ENCODE assay signal across 9 cellular contexts in genomic region chr21:37435120-37435519, GRCh38.
A peak's percentile ranks its signal among the peaks of the same experiment; 100 is the strongest.
DNase-seq lines count a peak whose midpoint lies in the region; ATAC-seq and TF ChIP-seq lines count a peak whose summit lies in the region.
"Had no signal": no experiment of that assay in that cellular context is flagged by ENCODE, and none has a peak within 500 bp of the region (broad histone marks: within the 10 kb centered on the region; RNA-seq: fewer than 3 reads in every experiment).

No MANE protein-coding gene starts in this region.

- H3K27ac ChIP-seq in heart left ventricle: peak overlapping the region in 10 of 12 donors; percentile 25 to 67 (median 54)
- peak overlapping the region; percentile 84 for H3K27ac ChIP-seq in psoas muscle
- H3K27ac ChIP-seq: HL-60 had no signal

- WGBS in heart left ventricle, 4 donors: 3 to 5% (median 5%) methylated on average over 6 of the region's 6 CpGs
- 2 to 8% (median 3%) methylated on average over 6 of the region's 6 CpGs for WGBS in psoas muscle, 3 donors

- H3K36me3 ChIP-seq in heart left ventricle (peaks cover 0 to 12% (median 0%) of the 10 kb centered on the region in 9 donors), psoas muscle (ENCODE audit: insufficient read depth in 1 of 2, low read depth in 1 of 2) (no peaks in the 10 kb centered on the region)

- ATAC-seq in HG02938 (IDR thresholded peaks at IDR 0.05; ENCODE audit: unreplicated experiment): peak; percentile 65
- ATAC-seq in heart left ventricle: peak; percentile 95 to 99 (median 98)
- ATAC-seq in psoas muscle: peak; percentile 85 to 88 (median 86)
- no peak for ATAC-seq in HG03025 (IDR thresholded peaks at IDR 0.05; ENCODE audit: low FRiP score, unreplicated experiment)

- H3K27me3 ChIP-seq in heart left ventricle: no peaks in the 10 kb centered on the region
- H3K27me3 ChIP-seq in psoas muscle (ENCODE audit: insufficient read depth in 3 of 3, low read length in 2 of 3): no peaks in the 10 kb centered on the region

- intact Hi-C loops in heart left ventricle (cut with DNase I) (loop anchor here in 2 of 10 donors (5.0 kb wide), 2 partner anchors 63 to 68 kb away; partner anchors contain the start of gene DYRK1A (in 1 of the 2)), psoas muscle (cut with DNase I) (no loop called here), posterior vena cava (cut with DNase I) (no loop called here)

- no peak for TF ChIP-seq CTCF in heart left ventricle (IDR thresholded peaks at IDR 0.05)
- TF ChIP-seq CTCF in psoas muscle (IDR thresholded peaks at IDR 0.05): no peak

- no peak for TF ChIP-seq POLR2A in heart left ventricle (IDR thresholded peaks at IDR 0.05)

- peaks cover 14 to 90% (median 70%) of the 10 kb centered on the region in 12 donors for H3K4me1 ChIP-seq in heart left ventricle
- H3K4me1 ChIP-seq in psoas muscle: peaks cover 86% of the 10 kb centered on the region

- DNase-seq in CD1c-positive myeloid dendritic cell (ENCODE audit: extremely low spot score) (peak; percentile 93), NOMO-1 (lab: John Stamatoyannopoulos, UW; ENCODE audit: unreplicated experiment in 2 of 2) (peak; percentile 75 to 97), amniotic epithelial cell (ENCODE audit: low read depth) (peak; percentile 93), heart left ventricle (peak in 4 of 5 donors; percentile 62 to 74 (median 71)), psoas muscle (peak; percentile 32 to 51), posterior vena cava (ENCODE audit: low spot score) (no peak)

- H3K4me3 ChIP-seq in heart left ventricle (peak overlapping the region in 6 of 12 donors; percentile 3 to 20 (median 10)), psoas muscle (peak overlapping the region; percentile 50)

- H3K9me3 ChIP-seq in heart left ventricle: no peaks in the 10 kb centered on the region
- no peaks in the 10 kb centered on the region for H3K9me3 ChIP-seq in psoas muscle
